In the genomic region with DNA sequence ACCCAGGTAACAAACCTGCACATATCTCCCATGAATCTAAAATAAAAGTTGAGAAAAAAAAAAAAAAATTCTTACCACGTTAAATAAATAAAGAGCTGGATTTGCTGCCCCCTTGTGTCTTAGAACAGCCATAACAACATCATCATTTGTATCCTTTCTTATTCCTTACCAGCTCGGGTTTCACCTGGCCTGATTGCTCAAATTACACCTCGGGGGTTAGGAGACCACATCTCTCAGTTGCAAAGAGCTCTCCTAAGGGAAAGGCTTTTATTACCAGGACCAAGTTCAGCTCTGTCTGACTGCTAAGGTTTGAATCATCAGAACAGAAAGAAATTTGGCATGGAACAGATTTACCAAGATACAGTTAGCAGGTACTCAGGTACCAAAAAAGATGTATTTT, we compare ENCODE assay signal across 8 cellular contexts. TPM values are rescaled to one million over a fixed set of nuclear protein-coding genes. Genes with fewer than 3 reads are reported as not detected.
A peak's percentile ranks its signal among the peaks of the same experiment; 100 is the strongest.
DNase-seq lines count a peak whose midpoint lies in the region; ATAC-seq and TF ChIP-seq lines count a peak whose summit lies in the region.

No MANE protein-coding gene starts in this region.

- peaks cover 0 to 1% (median 0%) of the 10 kb centered on the region in 3 donors for H3K9me3 ChIP-seq in gastroesophageal sphincter
- H3K9me3 ChIP-seq in trophoblast cell (ENCODE audit: insufficient read depth, low read depth, low read length), result no peaks in the 10 kb centered on the region

- no peak overlapping the region for H2AFZ ChIP-seq in trophoblast cell (ENCODE audit: insufficient read depth, low read length, poor library complexity)

- no peak for ATAC-seq in gastroesophageal sphincter
- no peak for ATAC-seq in HG03280 (IDR thresholded peaks at IDR 0.05; ENCODE audit: unreplicated experiment)
- no peak for ATAC-seq in GM19023 (IDR thresholded peaks at IDR 0.05; ENCODE audit: unreplicated experiment)

- no peak overlapping the region for H4K8ac ChIP-seq in trophoblast cell (ENCODE audit: low read depth, low read length)

- no peak overlapping the region for H4K12ac ChIP-seq in trophoblast cell (ENCODE audit: low read depth, low read length)

- H3K14ac ChIP-seq in trophoblast cell (ENCODE audit: low read length), result no peak overlapping the region

- no peak overlapping the region for H2BK12ac ChIP-seq in trophoblast cell (ENCODE audit: low read length)

- H3K79me2 ChIP-seq in trophoblast cell (ENCODE audit: control insufficient read depth, insufficient read depth, low read length, poor library complexity), result no peaks in the 10 kb centered on the region

- H3K4me3 ChIP-seq in gastroesophageal sphincter, result no peak overlapping the region
- H3K4me3 ChIP-seq in trophoblast cell (ENCODE audit: low read depth, low read length), result no peak overlapping the region

- H2BK120ac ChIP-seq in trophoblast cell (ENCODE audit: insufficient read depth, low read length, poor library complexity), result no peak overlapping the region

- H3K27me3 ChIP-seq in gastroesophageal sphincter, result no peaks in the 10 kb centered on the region
- no peaks in the 10 kb centered on the region for H3K27me3 ChIP-seq in trophoblast cell (ENCODE audit: insufficient read depth, low read length)

- WGBS in gastroesophageal sphincter (ENCODE audit: low coverage in 1 of 2), 2 donors, result 0% methylated on average over 3 of the region's 3 CpGs
- WGBS in trophoblast cell (ENCODE audit: extremely low coverage, insufficient coverage, insufficient read length), result no CpG with 5 or more reads among the region's 3 CpGs

- H3K18ac ChIP-seq in trophoblast cell (ENCODE audit: low read length), result no peak overlapping the region

- H2AK5ac ChIP-seq in trophoblast cell (ENCODE audit: low read length), result no peak overlapping the region

- no peak overlapping the region for H4K91ac ChIP-seq in trophoblast cell (ENCODE audit: low read depth, low read length)

- H3K79me1 ChIP-seq in trophoblast cell (ENCODE audit: low read length), result no peaks in the 10 kb centered on the region

- H2BK5ac ChIP-seq in trophoblast cell (ENCODE audit: low read depth, low read length, poor library complexity), result no peak overlapping the region

- H3K4me1 ChIP-seq in gastroesophageal sphincter, result peaks cover 0 to 11% (median 0%) of the 10 kb centered on the region in 3 donors
- peaks cover 0 to 4% of the 10 kb centered on the region in 2 experiments for H3K4me1 ChIP-seq in trophoblast cell (ENCODE audit: control insufficient read depth in 1 of 2, insufficient read depth in 2 of 2, low read length in 2 of 2)

- no peak overlapping the region for H3K4me2 ChIP-seq in trophoblast cell (ENCODE audit: low read length)

- no peak for TF ChIP-seq POLR2A in gastroesophageal sphincter (IDR thresholded peaks at IDR 0.05)

- H3K23ac ChIP-seq in trophoblast cell (ENCODE audit: low read length), result no peak overlapping the region

- no peak for TF ChIP-seq EP300 in gastroesophageal sphincter (IDR thresholded peaks at IDR 0.05)

- TF ChIP-seq CTCF in gastroesophageal sphincter (IDR thresholded peaks at IDR 0.05), result peak; percentile 65 to 80 (median 70)

- H3K4ac ChIP-seq in trophoblast cell (ENCODE audit: low read depth, low read length), result no peak overlapping the region

- DNase-seq in DMS 273 treated with DMSO at 0.1 percent for 48 hours (lab: John Stamatoyannopoulos, UW), result peak; percentile 53
- peak; percentile 62 for DNase-seq in HT1080 (ENCODE audit: low read depth)
- DNase-seq in NCI-H748 (lab: John Stamatoyannopoulos, UW; ENCODE audit: unreplicated experiment), result peak; percentile 48
- peak; percentile 7 for DNase-seq in activated CD8-positive, alpha-beta memory T cell treated with anti-CD3 and anti-CD28 coated beads, Interleukin-2, amount 50 U/mL, for 1 hour (ENCODE audit: extremely low read depth)
- peak; percentile 45 to 85 for DNase-seq in trophoblast cell

- H3K9ac ChIP-seq in trophoblast cell (ENCODE audit: low read length), result no peak overlapping the region

- H3K27ac ChIP-seq in gastroesophageal sphincter (no peak overlapping the region), trophoblast cell (ENCODE audit: low read depth, low read length) (no peak overlapping the region)

- no peaks in the 10 kb centered on the region for H3K36me3 ChIP-seq in gastroesophageal sphincter
- H3K36me3 ChIP-seq in trophoblast cell (ENCODE audit: control insufficient read depth in 1 of 2, insufficient read depth in 2 of 2, low read length in 2 of 2), result no peaks in the 10 kb centered on the region

RNA-seq across cellular contexts. Expression of a gene that starts 25.8 kb away (rescaled TPM):
- not detected in 2 replicates for total RNA-seq in HT1080 (2014; rRNA removed; shearing (Covaris generic))
- not detected in 2 replicates for polyA plus RNA-seq in HT1080 (2015; cell fraction: cytosol; rRNA removed)
- not detected in 2 replicates for polyA plus RNA-seq in HT1080 (2015; cell fraction: nucleus; rRNA removed)
- total RNA-seq in gastroesophageal sphincter, result 1 to 10 TPM; 5.4 to 8.9 (median 7.4) TPM
- polyA plus RNA-seq in trophoblast cell (2013), result 30.4 and 31.7 TPM in 2 replicates

RNA-seq across cellular contexts. Expression of a gene that starts 32.1 kb away (rescaled TPM):
- total RNA-seq in HT1080 (2014; rRNA removed; shearing (Covaris generic)), result not detected in 2 replicates
- polyA plus RNA-seq in HT1080 (2015; cell fraction: cytosol; rRNA removed), result not detected in 2 replicates
- not detected in 2 replicates for polyA plus RNA-seq in HT1080 (2015; cell fraction: nucleus; rRNA removed)
- total RNA-seq in gastroesophageal sphincter, result not detected
- polyA plus RNA-seq in trophoblast cell (2013), result not detected in 2 replicates

Comparison
In these comparisons a context has a peak if more than half of its experiments do, and no peak if none do; other contexts are left out.
1. DNase-seq: peak in every context shown above with its lines; median percentile 65 in trophoblast cell; 62 in HT1080; 53 in DMS 273 treated with DMSO at 0.1 percent for 48 hours; 48 in NCI-H748; 7 in activated CD8-positive, alpha-beta memory T cell treated with anti-CD3 and anti-CD28 coated beads, Interleukin-2, amount 50 U/mL, for 1 hour.